Comparison of ENCODE assay signal across 25 cellular contexts in genomic region chr2:79638943-79639342, GRCh38.
"Had no signal": no experiment of that assay in that cellular context is flagged by ENCODE, and none has a peak within 500 bp of the region (broad histone marks: within the 10 kb centered on the region; RNA-seq: fewer than 3 reads in every experiment).

No MANE protein-coding gene starts in this region.

- H3K36me3 ChIP-seq: breast epithelium, colonic mucosa, Peyer's patch, SJCRH30 had no signal

- H3K4me3 ChIP-seq: breast epithelium, colonic mucosa, Peyer's patch, SJCRH30 had no signal

- H3K27me3 Mint-ChIP-seq: activated naive CD4-positive, alpha-beta T cell treated with anti-CD3 and anti-CD28 coated beads, Interleukin-2, amount 50 U/mL, for 24 hours; activated T-cell treated with anti-CD3 and anti-CD28 coated beads, Interleukin-2, amount 50 U/mL, for 24 hours had no signal

- H3K4me1 Mint-ChIP-seq: activated naive CD4-positive, alpha-beta T cell treated with anti-CD3 and anti-CD28 coated beads, Interleukin-2, amount 50 U/mL, for 24 hours had no signal

- H3K36me3 Mint-ChIP-seq: activated naive CD4-positive, alpha-beta T cell treated with anti-CD3 and anti-CD28 coated beads, Interleukin-2, amount 50 U/mL, for 24 hours had no signal

- H3K27ac Mint-ChIP-seq: activated CD8-positive, alpha-beta T cell treated with anti-CD3 and anti-CD28 coated beads, Interleukin-2, amount 10 ng/mL, durations not matched to agents 7 days and 5 days; activated naive CD4-positive, alpha-beta T cell treated with anti-CD3 and anti-CD28 coated beads, Interleukin-2, amount 50 U/mL, for 24 hours; activated T-cell treated with anti-CD3 and anti-CD28 coated beads, Interleukin-2, amount 50 U/mL, for 24 hours; activated T-helper 1 cell treated with anti-CD3 and anti-CD28 coated beads, Interleukin-12 subunit alpha, Interleukin-12 subunit beta, Interleukin-2, Interleukin-4 antibody, amounts not matched to agents 30 ng/mL and 10 ng/mL and 1 ng/mL, durations not matched to agents 14 hours and 24 hours and 36 hours; T-helper 1 cell treated with Interleukin-12 subunit alpha and Interleukin-12 subunit beta and Interleukin-4 antibody, amounts not matched to agents 30 μg/mL and 1 μg/mL, for 36 hours had no signal

- H3K27ac ChIP-seq: breast epithelium, colonic mucosa, Peyer's patch, RWPE1, SJCRH30 had no signal

- H3K4me3 Mint-ChIP-seq: activated CD8-positive, alpha-beta T cell treated with anti-CD3 and anti-CD28 coated beads, Interleukin-2, amount 10 ng/mL, durations not matched to agents 7 days and 5 days; activated naive CD4-positive, alpha-beta T cell treated with anti-CD3 and anti-CD28 coated beads, Interleukin-2, amount 50 U/mL, for 24 hours; activated T-cell treated with anti-CD3 and anti-CD28 coated beads, Interleukin-2, amount 50 U/mL, for 24 hours; activated T-helper 1 cell treated with anti-CD3 and anti-CD28 coated beads, Interleukin-12 subunit alpha, Interleukin-12 subunit beta, Interleukin-2, Interleukin-4 antibody, amounts not matched to agents 30 ng/mL and 10 ng/mL and 1 ng/mL, durations not matched to agents 14 hours and 24 hours and 36 hours; T-helper 1 cell treated with Interleukin-12 subunit alpha and Interleukin-12 subunit beta and Interleukin-4 antibody, amounts not matched to agents 30 μg/mL and 1 μg/mL, for 36 hours had no signal

- DNase-seq: activated CD4-positive, alpha-beta T cell treated with anti-CD3 and anti-CD28 coated beads for 48 hours; activated CD4-positive, alpha-beta T cell treated with anti-CD3 and anti-CD28 coated beads, Interleukin-2, amount 50 U/mL, for 4 hours; activated CD4-positive, CD25-positive, alpha-beta regulatory T cell treated with anti-CD3 and anti-CD28 coated beads, Interleukin-2, amount 50 U/mL, for 72 hours; activated CD8-positive, alpha-beta memory T cell treated with anti-CD3 and anti-CD28 coated beads, Interleukin-2, amount 50 U/mL, for 48 hours; activated CD8-positive, alpha-beta T cell treated with anti-CD3 and anti-CD28 coated beads, Interleukin-2, amount 10 ng/mL, durations not matched to agents 7 days and 5 days; activated effector memory CD4-positive, alpha-beta T cell treated with Interleukin-2 at 50 U/mL for 16 hours; activated naive CD4-positive, alpha-beta T cell; activated T-cell treated with anti-CD3 and anti-CD28 coated beads, Interleukin-2, amount 50 U/mL, for 24 hours; aorta; caudate nucleus; colonic mucosa; KG1; NCI-H1930; NCI-H2107; NCI-H446; NCI-H524; NCI-H82; Peyer's patch; Right ventricle myocardium superior; SJCRH30 had no signal

- H3K9me3 ChIP-seq: breast epithelium, colonic mucosa, Peyer's patch, SJCRH30 had no signal

- H3K27me3 ChIP-seq: breast epithelium, colonic mucosa, Peyer's patch had no signal

- ATAC-seq: activated CD8-positive, alpha-beta T cell treated with anti-CD3 and anti-CD28 coated beads, Interleukin-2, amount 10 ng/mL, durations not matched to agents 7 days and 5 days had no signal

- H3K4me1 ChIP-seq: breast epithelium, colonic mucosa, Peyer's patch, SJCRH30 had no signal
